8 cellular contexts compared by ENCODE assay signal in the genomic region with DNA sequence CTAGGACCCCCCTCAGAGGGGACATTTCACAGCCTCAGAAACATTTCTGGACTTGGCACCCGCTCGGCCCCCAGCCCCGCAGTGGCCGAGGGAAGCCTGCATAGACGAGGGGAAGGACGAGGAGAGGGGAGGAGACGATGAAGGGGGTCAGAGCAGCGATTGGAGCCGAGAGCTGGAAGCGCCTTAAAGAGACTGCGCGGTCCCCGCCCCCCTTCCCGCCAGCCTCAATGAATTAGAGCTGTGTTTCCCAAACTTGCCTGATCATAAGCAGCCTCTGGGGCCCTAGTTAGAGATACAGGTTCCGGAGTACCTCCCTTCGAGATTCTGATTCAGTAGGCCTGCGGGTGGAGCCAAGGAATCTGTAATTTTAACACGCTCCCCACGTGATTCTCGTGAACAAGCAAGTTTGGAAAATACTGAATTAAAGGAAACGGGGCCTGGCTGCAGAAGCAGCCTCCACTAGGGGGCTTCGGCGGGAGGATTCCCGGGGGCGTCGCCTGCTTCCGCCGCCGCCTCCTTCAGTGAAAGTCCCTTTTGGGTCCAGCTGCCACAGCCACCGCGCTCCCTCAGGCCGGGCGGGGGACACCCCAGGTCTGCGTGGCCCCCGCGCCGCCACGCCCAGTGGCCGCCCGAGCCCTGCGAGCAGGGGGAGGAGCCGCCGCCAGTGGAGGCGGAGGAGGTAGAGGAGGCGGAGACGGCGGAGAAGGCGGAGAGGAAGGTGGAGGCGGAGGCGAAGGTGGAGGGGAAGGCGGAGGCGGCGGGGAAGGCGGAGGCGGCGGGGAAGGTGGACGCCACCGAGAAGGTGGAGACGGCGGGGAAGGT. TPM values are rescaled to one million over a fixed set of nuclear protein-coding genes. Genes with fewer than 3 reads are reported as not detected.
DNase-seq lines count a peak whose midpoint lies in the region; ATAC-seq and TF ChIP-seq lines count a peak whose summit lies in the region.

A gene (plus strand): TSS at position 651 of the 822 bp plus-strand sequence. CDS start 824 bp downstream, outside the sequence.

- H3K27ac ChIP-seq in heart right ventricle (peak within 1 kb of the TSS; percentile 43 to 90 (median 82)), upper lobe of left lung (peak within 1 kb of the TSS; percentile 82 to 87 (median 84))

- peak within 1 kb of the TSS; percentile 80 for H3K4me3 ChIP-seq in adipocyte (ENCODE audit: low read length)
- H3K4me3 ChIP-seq in heart right ventricle, result peak within 1 kb of the TSS; percentile 41 to 75 (median 64)
- H3K4me3 ChIP-seq in upper lobe of left lung, result peak within 1 kb of the TSS; percentile 11 to 76 (median 66)

- WGBS in heart right ventricle, 2 donors, result 0 to 1% methylated on average over 23 to 57 of the region's 60 CpGs
- WGBS in upper lobe of left lung, 2 donors, result 0 to 22% methylated on average over 10 to 55 of the region's 60 CpGs

- no peak for TF ChIP-seq EP300 in upper lobe of left lung (IDR thresholded peaks at IDR 0.05)

- peaks cover 2% of the 10 kb centered on the region for H3K4me1 ChIP-seq in adipocyte (ENCODE audit: control insufficient read depth, insufficient read depth, low read length)
- H3K4me1 ChIP-seq in heart right ventricle, result peaks cover 0 to 36% (median 5%) of the 10 kb centered on the region in 9 donors
- peaks cover 7 to 26% (median 11%) of the 10 kb centered on the region in 4 donors for H3K4me1 ChIP-seq in upper lobe of left lung

- H3K27me3 ChIP-seq in adipocyte (replicated peaks; ENCODE audit: control insufficient read depth, insufficient read depth, low read length) (peaks cover 4% of the 10 kb centered on the region), heart right ventricle (peaks cover 0 to 6% (median 0%) of the 10 kb centered on the region in 7 donors), upper lobe of left lung (no peaks in the 10 kb centered on the region)

- H3K9ac ChIP-seq in adipocyte (ENCODE audit: low read length), result peak within 1 kb of the TSS; percentile 84

- peak; percentile 55 for TF ChIP-seq CTCF in GM12872 (IDR thresholded peaks at IDR 0.05; ENCODE audit: insufficient read depth, low read depth, low read length)
- TF ChIP-seq CTCF in heart right ventricle (IDR thresholded peaks at IDR 0.05), result peak; percentile 13 to 70 (median 48)
- peak; percentile 46 to 74 (median 58) for TF ChIP-seq CTCF in upper lobe of left lung (IDR thresholded peaks at IDR 0.05)

- intact Hi-C loops in heart right ventricle (cut with DNase I) (loop anchor here in 1 of 10 donors (5.0 kb wide), 1 partner anchor 38 kb away; no protein-coding TSS in a partner anchor), posterior cingulate gyrus (cut with DNase I) (loop anchor here (5.0 kb wide), 1 partner anchor 37 kb away; no protein-coding TSS in a partner anchor)

- TF ChIP-seq POLR2A in upper lobe of left lung (IDR thresholded peaks at IDR 0.05), result peak in 2 of 4 donors; percentile 43 to 72

- ATAC-seq in HG02623 (IDR thresholded peaks at IDR 0.05; ENCODE audit: unreplicated experiment) (peak; percentile 91), heart right ventricle (peak; percentile 91 to 96 (median 94)), upper lobe of left lung (ENCODE audit: low FRiP score in 2 of 2) (peak; percentile 91 to 95)

- H3K9me3 ChIP-seq in adipocyte (ENCODE audit: control insufficient read depth, low read length) (peaks cover 7% of the 10 kb centered on the region), heart right ventricle (no peaks in the 10 kb centered on the region), upper lobe of left lung (no peaks in the 10 kb centered on the region)

- H3K36me3 ChIP-seq in adipocyte (ENCODE audit: control insufficient read depth, insufficient read depth, low read length, severe bottlenecking), result no peaks in the 10 kb centered on the region
- H3K36me3 ChIP-seq in heart right ventricle, result no peaks in the 10 kb centered on the region
- no peaks in the 10 kb centered on the region for H3K36me3 ChIP-seq in upper lobe of left lung

- DNase-seq in NCI-H1092 (lab: John Stamatoyannopoulos, UW) (peak; percentile 88), SW 1271 (lab: John Stamatoyannopoulos, UW) (peak; percentile 23 to 68), adipocyte (ENCODE audit: low read depth) (peak; percentile 82), heart right ventricle (peak; percentile 71 to 78), posterior cingulate gyrus (peak; percentile 54 to 96 (median 67)), upper lobe of left lung (peak; percentile 78 to 93)

RNA-seq across cellular contexts. Expression of the gene that starts here (rescaled TPM):
- total RNA-seq in heart right ventricle (1 to 10 TPM; 1.8 to 2.9 (median 2.0) TPM), upper lobe of left lung (1 to 10 TPM; 1.0 to 5.9 (median 3.9) TPM)
- polyA plus RNA-seq in heart right ventricle, result 1 to 10 TPM in 1 of 2 donors, under 1 TPM in 1; 0.95 to 1.7 TPM

Comparison
In these comparisons a context has a peak if more than half of its experiments do, and no peak if none do; other contexts are left out.
1. Peak in every context shown above with its lines: DNase-seq, ATAC-seq, H3K4me3 ChIP-seq and H3K27ac ChIP-seq.